Comparison of ENCODE assay signal across 19 cellular contexts in the genomic region with DNA sequence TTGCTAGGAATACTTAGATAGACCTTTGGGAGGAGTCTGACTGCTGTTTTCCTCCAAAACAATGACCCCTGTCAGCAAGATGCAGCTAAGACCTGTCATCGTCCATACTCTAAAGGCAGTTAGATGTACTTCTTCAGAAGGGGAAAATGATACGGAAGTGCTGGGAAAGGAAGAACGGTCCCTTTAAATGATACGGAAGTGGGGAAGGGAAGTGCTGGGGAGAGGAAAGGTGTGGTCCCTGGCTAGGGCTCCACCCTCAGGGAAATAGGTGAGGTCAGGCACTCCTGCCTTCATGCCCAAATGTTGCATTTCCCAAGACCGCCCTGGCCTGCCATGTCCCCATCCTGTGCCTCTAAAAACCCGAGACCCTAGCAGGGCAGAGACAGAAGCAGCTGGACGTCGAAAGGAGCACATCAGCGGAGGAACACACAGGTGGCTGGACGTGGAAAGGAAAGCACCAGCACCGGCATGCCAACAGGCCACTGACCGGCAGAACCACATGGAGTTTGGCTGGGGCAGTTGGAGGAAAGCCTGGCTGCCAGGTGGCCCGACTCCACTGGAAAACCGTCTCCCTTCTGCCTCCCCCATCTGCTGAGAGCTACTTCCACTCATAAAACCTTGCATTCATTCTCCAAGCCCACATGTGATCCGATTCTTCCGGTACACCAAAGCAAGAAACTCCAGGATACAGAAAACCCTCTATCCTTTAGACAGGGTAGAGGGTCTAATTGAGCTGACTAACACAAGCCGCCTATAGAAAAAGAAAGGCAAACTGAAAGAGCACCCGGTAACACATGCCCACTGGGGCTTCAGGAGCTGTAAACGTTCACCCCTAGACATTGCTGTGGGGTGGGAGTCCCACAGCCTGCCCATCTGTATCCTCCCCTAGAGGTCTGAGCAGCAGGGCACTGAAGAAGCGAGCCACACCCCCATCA.
"Had no signal": no experiment of that assay in that cellular context is flagged by ENCODE, and none has a peak within 500 bp of the region (broad histone marks: within the 10 kb centered on the region; RNA-seq: fewer than 3 reads in every experiment).

No MANE protein-coding gene starts in this region.

- H3K9me3 ChIP-seq: psoas muscle, spleen, testis, tibial nerve, upper lobe of right lung, vagina had no signal

- H3K27me3 ChIP-seq: heart right ventricle, testis, tibial nerve, upper lobe of right lung, vagina had no signal

- ATAC-seq: heart right ventricle; psoas muscle; sciatic nerve; stimulated activated naive B cell treated with anti-CD40 and anti-IgM and Interleukin-4, amounts not matched to agents 10 μg/mL and 1 μg/mL and 100 μg/mL, for 72 hours; stimulated activated naive CD8-positive, alpha-beta T cell treated with anti-CD3 and anti-CD28 coated beads, Interleukin-15, amount 100 ng/mL, for 72 hours; upper lobe of right lung had no signal

- H3K36me3 ChIP-seq: heart right ventricle, spleen, tibial nerve, upper lobe of right lung, vagina had no signal

- H3K4me3 ChIP-seq: heart right ventricle, psoas muscle, spleen, testis, tibial nerve, upper lobe of right lung, vagina had no signal

- DNase-seq: effector CD4-positive, alpha-beta T cell; heart right ventricle; kidney glomerular epithelial cell; mesendoderm; naive B cell; psoas muscle; retina; spleen; stimulated activated CD4-positive, alpha-beta T cell treated with anti-CD3 and anti-CD28 coated beads, Interleukin-15, amount 100 ng/mL, for 24 hours; stimulated activated CD4-positive, alpha-beta T cell treated with anti-CD3 and anti-CD28 coated beads, Interleukin-1b, Interleukin-23, amount 100 ng/mL, for 48 hours; stimulated activated CD4-positive, alpha-beta T cell treated with anti-CD3 and anti-CD28 coated beads, Interleukin-4, amount 100 ng/mL, for 4 hours; stimulated activated naive B cell treated with anti-CD40 and anti-IgM and Interleukin-4, amounts not matched to agents 10 μg/mL and 1 μg/mL and 100 μg/mL, for 72 hours; stimulated activated naive CD8-positive, alpha-beta T cell treated with anti-CD3 and anti-CD28 coated beads, Interleukin-15, amount 100 ng/mL, for 72 hours; testis; upper lobe of right lung had no signal

- H2AFZ ChIP-seq: parathyroid adenoma had no signal

- H3K27ac ChIP-seq: heart right ventricle, parathyroid adenoma, psoas muscle, spleen, testis, tibial nerve, upper lobe of right lung, vagina had no signal

- H3K4me1 ChIP-seq: heart right ventricle, parathyroid adenoma, psoas muscle, spleen, testis, tibial nerve, upper lobe of right lung, vagina had no signal

- H3K9ac ChIP-seq: parathyroid adenoma had no signal

- H3K79me2 ChIP-seq: parathyroid adenoma had no signal
